ENCODE assay signal across 8 cellular contexts in genomic region chrX:45070116-45071007, GRCh38.
A peak's percentile ranks its signal among the peaks of the same experiment; 100 is the strongest.
DNase-seq lines count a peak whose midpoint lies in the region; ATAC-seq and TF ChIP-seq lines count a peak whose summit lies in the region.

No MANE protein-coding gene starts in this region.

- no peaks in the 10 kb centered on the region for H3K9me3 Mint-ChIP-seq in activated CD8-positive, alpha-beta memory T cell treated with anti-CD3 and anti-CD28 coated beads, Interleukin-2, amount 10 ng/mL, durations not matched to agents 7 days and 5 days (ENCODE audit: low read depth)

- no peak overlapping the region for H2BK120ac ChIP-seq in mesendoderm (ENCODE audit: low read depth, low read length)

- no peak overlapping the region for H2BK15ac ChIP-seq in mesendoderm (replicated peaks; ENCODE audit: low read depth)

- CTCF ChIA-PET in activated CD8-positive, alpha-beta memory T cell treated with anti-CD3 and anti-CD28 coated beads, Interleukin-2, amount 10 ng/mL, durations not matched to agents 7 days and 5 days (lab: Charles Lee) = interaction anchor here (0.7 to 1.2 kb wide), 6 partner anchors 8 to 196 kb away, joined by 3 to 5 read pairs (median 3); no protein-coding TSS in a partner anchor

- peak overlapping the region; percentile 49 for H3K4me3 Mint-ChIP-seq in activated CD8-positive, alpha-beta memory T cell treated with anti-CD3 and anti-CD28 coated beads, Interleukin-2, amount 10 ng/mL, durations not matched to agents 7 days and 5 days

- peaks cover 25% of the 10 kb centered on the region for H3K36me3 Mint-ChIP-seq in activated CD8-positive, alpha-beta memory T cell treated with anti-CD3 and anti-CD28 coated beads, Interleukin-2, amount 10 ng/mL, durations not matched to agents 7 days and 5 days

- no peak overlapping the region for H3K4me3 ChIP-seq in HL-60 (replicated peaks; ENCODE audit: insufficient read depth, low read length)
- no peak overlapping the region for H3K4me3 ChIP-seq in mesendoderm (ENCODE audit: low read length)

- no peak overlapping the region for H2BK5ac ChIP-seq in mesendoderm (ENCODE audit: low read length)

- no peak overlapping the region for H4K5ac ChIP-seq in mesendoderm (ENCODE audit: low read length)

- H3K27ac Mint-ChIP-seq in activated CD8-positive, alpha-beta memory T cell treated with anti-CD3 and anti-CD28 coated beads, Interleukin-2, amount 10 ng/mL, durations not matched to agents 7 days and 5 days = peak overlapping the region; percentile 77

- H3K4me1 Mint-ChIP-seq in activated CD8-positive, alpha-beta memory T cell treated with anti-CD3 and anti-CD28 coated beads, Interleukin-2, amount 10 ng/mL, durations not matched to agents 7 days and 5 days = peaks cover 44% of the 10 kb centered on the region

- H3K9ac ChIP-seq in mesendoderm (ENCODE audit: low read length) = no peak overlapping the region

- H3K4me2 ChIP-seq in mesendoderm (ENCODE audit: low read length) = no peak overlapping the region

- H2AK5ac ChIP-seq in mesendoderm (ENCODE audit: low read length) = no peak overlapping the region

- H3K27ac ChIP-seq in HL-60 (replicated peaks) (no peak overlapping the region), mesendoderm (ENCODE audit: low read depth, low read length) (no peak overlapping the region)

- TF ChIP-seq CTCF in HL-60 (IDR thresholded peaks at IDR 0.05; ENCODE audit: insufficient read depth, low read length) = peak; percentile 8

- ATAC-seq in activated CD8-positive, alpha-beta memory T cell treated with anti-CD3 and anti-CD28 coated beads, Interleukin-2, amount 10 ng/mL, durations not matched to agents 7 days and 5 days = peak; percentile 70
- ATAC-seq in HG03196 (IDR thresholded peaks at IDR 0.05; ENCODE audit: unreplicated experiment) (no peak), HG02623 (IDR thresholded peaks at IDR 0.05; ENCODE audit: unreplicated experiment) (no peak)

- H3K36me3 ChIP-seq in mesendoderm (ENCODE audit: control insufficient read depth, insufficient read depth, low read length) = no peaks in the 10 kb centered on the region

- H3K23ac ChIP-seq in mesendoderm (ENCODE audit: low read length) = no peak overlapping the region

- peaks cover 5% of the 10 kb centered on the region for H3K79me2 ChIP-seq in mesendoderm (ENCODE audit: control insufficient read depth, insufficient read depth, low read length)

- H3K79me1 ChIP-seq in mesendoderm (ENCODE audit: low read length) = no peaks in the 10 kb centered on the region

- H3K4ac ChIP-seq in mesendoderm (ENCODE audit: low read depth, low read length) = no peak overlapping the region

- no peak overlapping the region for H4K8ac ChIP-seq in mesendoderm (ENCODE audit: low read depth, low read length)

- H3K56ac ChIP-seq in mesendoderm (ENCODE audit: low read length) = no peak overlapping the region

- no peaks in the 10 kb centered on the region for H3K4me1 ChIP-seq in mesendoderm (ENCODE audit: control insufficient read depth, low read depth, low read length)

- no peaks in the 10 kb centered on the region for H3K27me3 Mint-ChIP-seq in activated CD8-positive, alpha-beta memory T cell treated with anti-CD3 and anti-CD28 coated beads, Interleukin-2, amount 10 ng/mL, durations not matched to agents 7 days and 5 days

- H3K27me3 ChIP-seq in HL-60 (ENCODE audit: insufficient read depth, poor library complexity, severe bottlenecking) (no peaks in the 10 kb centered on the region), mesendoderm (ENCODE audit: insufficient read depth, low read length, poor library complexity) (no peaks in the 10 kb centered on the region)

- no CpG with 5 or more reads among the region's 2 CpGs for WGBS in mesendoderm (ENCODE audit: extremely low coverage, insufficient coverage, low lambda C conversion rate)

- DNase-seq in activated CD8-positive, alpha-beta memory T cell treated with anti-CD3 and anti-CD28 coated beads, Interleukin-2, amount 10 ng/mL, durations not matched to agents 7 days and 5 days = peak; percentile 43
- no peak for DNase-seq in activated CD8-positive, alpha-beta memory T cell treated with anti-CD3 and anti-CD28 coated beads, Interleukin-2, amount 50 U/mL, for 48 hours
- DNase-seq in HL-60 (ENCODE audit: low read depth in 1 of 2, low spot score in 1 of 2) = peak in 1 of 2 experiments; percentile 18
- DNase-seq in RPMI8226 = peak; percentile 15
- DNase-seq in dedifferentiated amniotic fluid mesenchymal stem cell (ENCODE audit: extremely low spot score) = peak; percentile 39
- peak; percentile 35 for DNase-seq in mesendoderm

- H3K18ac ChIP-seq in mesendoderm (ENCODE audit: low read length) = no peak overlapping the region
